Comparison of ENCODE assay signal across 11 cellular contexts in genomic region chr7:34158754-34159153, GRCh38.
DNase-seq lines count a peak whose midpoint lies in the region; ATAC-seq and TF ChIP-seq lines count a peak whose summit lies in the region.
"Had no signal": no experiment of that assay in that cellular context is flagged by ENCODE, and none has a peak within 500 bp of the region (broad histone marks: within the 10 kb centered on the region; RNA-seq: fewer than 3 reads in every experiment).

No MANE protein-coding gene starts in this region.

- DNase-seq in NCI-H748 (lab: John Stamatoyannopoulos, UW; ENCODE audit: unreplicated experiment): peak; percentile 13
- no peak for DNase-seq in NCI-H748 treated with DMSO at 0.1 percent for 48 hours (lab: John Stamatoyannopoulos, UW)
- peak; percentile 66 to 84 for DNase-seq in SHP77 (lab: John Stamatoyannopoulos, UW)
- no peak for DNase-seq in left ventricle myocardium superior
- no peak for DNase-seq in thoracic aorta (ENCODE audit: low spot score)
- no peak for DNase-seq in stimulated activated CD4-positive, alpha-beta T cell treated with anti-CD3 and anti-CD28 coated beads, Interleukin-15, amount 100 ng/mL, for 24 hours
- DNase-seq: activated CD8-positive, alpha-beta T cell treated with anti-CD3 and anti-CD28 coated beads, Interleukin-2, amount 10 ng/mL, durations not matched to agents 7 days and 5 days; immature natural killer cell; stimulated activated CD4-positive, alpha-beta T cell treated with anti-CD3 and anti-CD28 coated beads, Interleukin-4, amount 100 ng/mL, for 24 hours had no signal

- no peak overlapping the region for H3K4me3 ChIP-seq in thoracic aorta

- TF ChIP-seq CTCF in thoracic aorta (IDR thresholded peaks at IDR 0.05): no peak

- peaks cover 6 to 45% of the 10 kb centered on the region in 2 donors for H3K4me1 ChIP-seq in thoracic aorta (ENCODE audit: control insufficient read depth in 1 of 2, low read depth in 2 of 2)

- H3K9me3 ChIP-seq in thoracic aorta: no peaks in the 10 kb centered on the region

- intact Hi-C loops in left ventricle myocardium superior (cut with micrococcal nuclease): no loop called here

- no peaks in the 10 kb centered on the region for H3K27me3 ChIP-seq in thoracic aorta (replicated peaks; ENCODE audit: insufficient read depth)

- ATAC-seq in left ventricle myocardium superior (peak; percentile 10), thoracic aorta (ENCODE audit: insufficient number of reproducible peaks, low FRiP score, low read depth) (no peak), HG02571 (IDR thresholded peaks at IDR 0.05; ENCODE audit: unreplicated experiment) (no peak), GM21515 (IDR thresholded peaks at IDR 0.05; ENCODE audit: unreplicated experiment) (no peak)
- ATAC-seq: activated CD8-positive, alpha-beta T cell treated with anti-CD3 and anti-CD28 coated beads, Interleukin-2, amount 10 ng/mL, durations not matched to agents 7 days and 5 days had no signal

- peak overlapping the region; percentile 50 to 56 for H3K27ac ChIP-seq in thoracic aorta

- no peaks in the 10 kb centered on the region for H3K36me3 ChIP-seq in thoracic aorta

Comparison
In these comparisons a context has a peak if more than half of its experiments do, and no peak if none do; other contexts are left out.
1. DNase-seq: peak in NCI-H748 (single experiment) and SHP77 (2 of 2); none in NCI-H748 treated with DMSO at 0.1 percent for 48 hours (single experiment), left ventricle myocardium superior (single experiment), thoracic aorta (single experiment) and stimulated activated CD4-positive, alpha-beta T cell treated with anti-CD3 and anti-CD28 coated beads, Interleukin-15, amount 100 ng/mL, for 24 hours (single experiment).